In genomic region chr15:89837134-89837829, GRCh38 we compare ENCODE assay signal across 10 cellular contexts. TPM values are rescaled to one million over a fixed set of nuclear protein-coding genes. Genes with fewer than 3 reads are reported as not detected.
DNase-seq lines count a peak whose midpoint lies in the region; ATAC-seq and TF ChIP-seq lines count a peak whose summit lies in the region.
"Had no signal": no experiment of that assay in that cellular context is flagged by ENCODE, and none has a peak within 500 bp of the region (broad histone marks: within the 10 kb centered on the region; RNA-seq: fewer than 3 reads in every experiment).

No MANE protein-coding gene starts in this region.

- no peak overlapping the region for H3K4me3 ChIP-seq in BLaER1
- peak overlapping the region; percentile 9; the same call in 1 of the 2 replicates for H3K4me3 ChIP-seq in PC-9
- no peak overlapping the region for H3K4me3 ChIP-seq in epithelial cell of esophagus (ENCODE audit: low read length)

- POLR2A ChIA-PET in PC-9 (lab: Charles Lee; ENCODE audit: unreplicated experiment) (interaction anchor here (0.7 to 1.4 kb wide), 5 partner anchors 25 to 87 kb away, joined by 3 to 10 read pairs (median 5); partner anchors contain the start of gene MESP1), WTC11 (lab: Charles Lee) (no interaction called here)

- BruUV-seq in PC-9 (replicated peaks; lab: Mats Ljungman, UMichigan), result TSS peak; percentile 85

- no peak for TF ChIP-seq CTCF in PC-9 (conservative IDR thresholded peaks at IDR 0.05)
- no peak for TF ChIP-seq CTCF in epithelial cell of esophagus (IDR thresholded peaks at IDR 0.05; ENCODE audit: insufficient read depth, low read depth, low read length, missing control alignments)
- TF ChIP-seq CTCF in osteocyte (IDR thresholded peaks at IDR 0.05), result no peak
- TF ChIP-seq CTCF in WTC11 (IDR thresholded peaks at IDR 0.05), result no peak

- DNase-seq in PC-9 (peak in 1 of 2 experiments; percentile 56), epithelial cell of esophagus (ENCODE audit: low read depth) (peak; percentile 57), osteocyte (ENCODE audit: extremely low spot score, unreplicated experiment) (no peak), NCI-H345 treated with DMSO at 0.1 percent for 48 hours (lab: John Stamatoyannopoulos, UW; ENCODE audit: unreplicated experiment) (no peak), WTC11 (ENCODE audit: low spot score) (no peak)
- no peak for DNase-seq in stimulated activated CD4-positive, alpha-beta T cell treated with anti-CD3 and anti-CD28 coated beads, Interleukin-2, amount 100 ng/mL, for 48 hours

- H3K4me3 Mint-ChIP-seq in osteocyte (ENCODE audit: unreplicated experiment) (peak overlapping the region; percentile 52), WTC11 (no peak overlapping the region)
- H3K4me3 Mint-ChIP-seq: activated naive CD8-positive, alpha-beta T cell had no signal

- H3K9me3 ChIP-seq in BLaER1, result no peaks in the 10 kb centered on the region
- H3K9me3 ChIP-seq in PC-9 (ENCODE audit: insufficient read depth, low read depth), result no peaks in the 10 kb centered on the region

- H3K4me1 Mint-ChIP-seq in osteocyte (ENCODE audit: unreplicated experiment) (peaks cover 39% of the 10 kb centered on the region), WTC11 (no peaks in the 10 kb centered on the region)

- H4K20me1 ChIP-seq in BLaER1, result peaks cover 93% of the 10 kb centered on the region
- H4K20me1 ChIP-seq in PC-9 (ENCODE audit: insufficient read depth), result no peaks in the 10 kb centered on the region

- intact Hi-C loops in PC-9 (cut with micrococcal nuclease; ENCODE audit: unreplicated experiment), result no loop called here

- H3K27ac ChIP-seq in BLaER1 (no peak overlapping the region), PC-9 (peak overlapping the region; percentile 97)

- H3K27me3 ChIP-seq in BLaER1, result peaks cover 48% of the 10 kb centered on the region
- no peaks in the 10 kb centered on the region for H3K27me3 ChIP-seq in PC-9 (ENCODE audit: insufficient read depth, low read depth)

- H3K4me2 ChIP-seq in BLaER1 (peak overlapping the region; percentile 70), PC-9 (peak overlapping the region; percentile 68)

- no peak for ATAC-seq in HG02623 (IDR thresholded peaks at IDR 0.05; ENCODE audit: unreplicated experiment)
- no peak for ATAC-seq in WTC11

- H3K9me3 Mint-ChIP-seq in osteocyte (ENCODE audit: unreplicated experiment) (no peaks in the 10 kb centered on the region), WTC11 (no peaks in the 10 kb centered on the region)

- H3K36me3 Mint-ChIP-seq in osteocyte (ENCODE audit: unreplicated experiment), result peaks cover 40% of the 10 kb centered on the region
- peaks cover 29% of the 10 kb centered on the region for H3K36me3 Mint-ChIP-seq in WTC11

- H3K4me1 ChIP-seq in BLaER1, result peaks cover 28% of the 10 kb centered on the region
- peaks cover 48% of the 10 kb centered on the region for H3K4me1 ChIP-seq in PC-9 (replicated peaks; ENCODE audit: insufficient read depth)

- no peaks in the 10 kb centered on the region for H3K9me2 ChIP-seq in PC-9 (ENCODE audit: insufficient read depth)

- CTCF ChIA-PET in PC-9 (lab: Charles Lee), result interaction anchor here (0.6 to 2.0 kb wide), 5 partner anchors 38 to 97 kb away, joined by 3 to 14 read pairs (median 5); no protein-coding TSS in a partner anchor
- CTCF ChIA-PET in WTC11 (lab: Charles Lee), result interaction anchor here (1.6 kb wide), 1 partner anchor 76 kb away, joined by 4 read pairs; no protein-coding TSS in a partner anchor

- H3K27ac Mint-ChIP-seq in osteocyte (ENCODE audit: unreplicated experiment), result peak overlapping the region; percentile 94
- no peak overlapping the region for H3K27ac Mint-ChIP-seq in WTC11
- H3K27ac Mint-ChIP-seq: activated naive CD8-positive, alpha-beta T cell had no signal

- peaks cover 9% of the 10 kb centered on the region; the same call in 1 of the 2 replicates for H3K79me2 ChIP-seq in PC-9 (ENCODE audit: low read depth)

- peaks cover 54% of the 10 kb centered on the region for H3F3A ChIP-seq in PC-9 (ENCODE audit: insufficient read depth, low read depth)

- no peak overlapping the region for H3K9ac ChIP-seq in BLaER1

- H3K36me3 ChIP-seq in BLaER1, result peaks cover 61% of the 10 kb centered on the region
- peaks cover 43% of the 10 kb centered on the region for H3K36me3 ChIP-seq in PC-9 (ENCODE audit: low read depth)

- H3K27me3 Mint-ChIP-seq in osteocyte (ENCODE audit: unreplicated experiment) (no peaks in the 10 kb centered on the region), WTC11 (ENCODE audit: low read depth) (no peaks in the 10 kb centered on the region)
- H3K27me3 Mint-ChIP-seq: activated naive CD8-positive, alpha-beta T cell had no signal

- H2AFZ ChIP-seq in PC-9, result no peak overlapping the region

TF ChIP-seq in WTC11, 78 proteins besides CTCF, POLR2A, EP300 and RAD21:
- TF ChIP-seq ZBTB21 (CRISPR knock-in tag; IDR thresholded peaks at IDR 0.05; ENCODE audit: borderline replicate concordance), result no peak
- TF ChIP-seq ZNF219 (CRISPR knock-in tag; IDR thresholded peaks at IDR 0.05; ENCODE audit: borderline replicate concordance), result no peak
- TF ChIP-seq TEAD1 (CRISPR knock-in tag; IDR thresholded peaks at IDR 0.05), result no peak
- no peak for TF ChIP-seq FOXK1 (CRISPR knock-in tag; IDR thresholded peaks at IDR 0.05)
- no peak for TF ChIP-seq ZNF263 (CRISPR knock-in tag; IDR thresholded peaks at IDR 0.05; ENCODE audit: low read depth)
- TF ChIP-seq E2F4 (CRISPR knock-in tag; IDR thresholded peaks at IDR 0.05; ENCODE audit: borderline replicate concordance, low read depth), result no peak
- no peak for TF ChIP-seq TP53 (CRISPR knock-in tag; IDR thresholded peaks at IDR 0.05)
- TF ChIP-seq ESRRA (CRISPR knock-in tag; IDR thresholded peaks at IDR 0.05; ENCODE audit: borderline replicate concordance), result no peak
- no peak for TF ChIP-seq AFF4 (CRISPR knock-in tag; IDR thresholded peaks at IDR 0.05; ENCODE audit: borderline replicate concordance)
- TF ChIP-seq ZNF281 (CRISPR knock-in tag; IDR thresholded peaks at IDR 0.05), result no peak
- TF ChIP-seq SOX15 (CRISPR knock-in tag; IDR thresholded peaks at IDR 0.05), result no peak
- TF ChIP-seq GTF2I (CRISPR knock-in tag; conservative IDR thresholded peaks at IDR 0.05), result no peak
- no peak for TF ChIP-seq ZNF232 (CRISPR knock-in tag; IDR thresholded peaks at IDR 0.05)

RNA-seq across cellular contexts. Expression of gene ANPEP, which starts 22.6 kb away (rescaled TPM):
- total RNA-seq in PC-9 (2021) (172 and 175 TPM in 2 replicates), osteocyte (93.1 and 95.4 TPM in 2 replicates), WTC11 (2021) (3.5 to 5.8 TPM (median 4.0 TPM) in 3 replicates)
- total RNA-seq: SK-MEL-5 had no signal

RNA-seq across cellular contexts. Expression of gene AP3S2, which starts 56.5 kb away (rescaled TPM):
- 49.3 and 57.6 TPM in 2 replicates for total RNA-seq in PC-9 (2021)
- total RNA-seq in osteocyte, result 26.9 and 29.3 TPM in 2 replicates
- 35.7 to 40.0 TPM (median 36.7 TPM) in 3 replicates for total RNA-seq in WTC11 (2021)

Comparison
In these comparisons a context has a peak if more than half of its experiments do, and no peak if none do; other contexts are left out.
1. RNA of gene ANPEP, which starts 22.6 kb away (total RNA-seq): 172 to 175 TPM in PC-9 and 93.1 to 95.4 TPM in osteocyte; 3.5 to 5.8 TPM in WTC11; every median in the first group is over 10 times any median in the second.